Comparison of ENCODE assay signal across 9 cellular contexts in the genomic region with DNA sequence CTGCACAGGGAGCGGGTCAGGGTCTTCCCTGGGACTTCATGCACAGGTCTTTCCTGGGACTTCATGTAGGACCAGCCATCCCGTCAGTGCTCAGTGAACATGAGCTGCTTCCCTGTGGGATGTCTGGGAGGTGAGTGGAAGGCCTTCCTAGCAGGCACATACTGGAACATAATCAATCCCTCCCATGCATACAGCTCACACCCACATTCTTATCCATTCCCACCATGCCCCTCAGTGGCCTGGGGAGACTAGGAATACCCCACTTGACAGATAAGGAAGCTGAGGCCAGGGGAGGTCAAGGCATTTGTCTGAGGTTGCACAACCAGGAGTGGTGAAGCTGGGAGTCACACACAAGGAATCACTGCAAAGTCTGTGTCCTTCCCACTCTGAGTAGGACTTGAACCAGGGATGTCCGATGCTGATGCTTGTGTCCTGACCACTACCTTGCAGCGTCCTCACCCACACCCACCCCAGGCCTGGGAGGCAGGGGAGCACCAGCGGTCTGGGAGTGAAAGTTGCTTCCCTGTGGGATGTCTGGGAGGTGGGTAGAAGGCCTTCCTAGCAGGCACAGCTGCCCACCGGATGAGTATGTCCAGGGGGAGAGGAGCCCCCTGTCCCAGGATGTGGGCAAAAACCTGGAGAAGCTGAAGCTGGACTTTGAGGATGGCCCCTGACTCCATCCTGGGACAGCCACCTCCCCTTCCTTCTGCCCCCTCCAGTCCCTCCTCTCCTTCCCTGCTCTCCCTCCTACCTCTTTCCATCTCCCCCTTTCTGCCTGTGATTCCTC. TPM values are rescaled to one million over a fixed set of nuclear protein-coding genes. Genes with fewer than 3 reads are reported as not detected.
A peak's percentile ranks its signal among the peaks of the same experiment; 100 is the strongest.
DNase-seq lines count a peak whose midpoint lies in the region; ATAC-seq, FAIRE-seq and TF ChIP-seq lines count a peak whose summit lies in the region.
"Had no signal": no experiment of that assay in that cellular context is flagged by ENCODE, and none has a peak within 500 bp of the region (broad histone marks: within the 10 kb centered on the region; RNA-seq: fewer than 3 reads in every experiment).

No MANE protein-coding gene starts in this region.

- POLR2A ChIA-PET in K562 (lab: Yijun Ruan, JAX), result interaction anchor here (0.6 to 1.3 kb wide), 4 partner anchors 11 to 158 kb away, joined by 3 to 4 read pairs (median 3); no protein-coding TSS in a partner anchor

- peaks cover 4% of the 10 kb centered on the region for H4K20me1 ChIP-seq in K562 (replicated peaks; ENCODE audit: control insufficient read depth, insufficient read depth, low read length)

- no peak for TF ChIP-seq RAD21 in K562 (CRISPR knock-in tag; conservative IDR thresholded peaks at IDR 0.05 in 1 of 2, IDR thresholded peaks at IDR 0.05 in 1 of 2)

- H3K9me3 ChIP-seq in K562 (replicated peaks; ENCODE audit: control insufficient read depth, insufficient read depth, low read depth, low read length) (no peaks in the 10 kb centered on the region), uterus (no peaks in the 10 kb centered on the region)

- WGBS in K562 (ENCODE audit: insufficient coverage, low coverage, missing lambda C conversion rate), result 3% methylated on average over 6 of the region's 6 CpGs

- TF ChIP-seq POLR2A in K562 (conservative IDR thresholded peaks at IDR 0.05) (no peak), uterus (IDR thresholded peaks at IDR 0.05) (no peak)

- H3K27me3 ChIP-seq in K562 (ENCODE audit: control insufficient read depth in 2 of 2, insufficient read depth in 2 of 2, low read length in 2 of 2), result peaks cover 34 to 62% of the 10 kb centered on the region in 2 experiments
- H3K27me3 ChIP-seq in uterus, result no peaks in the 10 kb centered on the region

- H3K4me1 ChIP-seq in K562 (replicated peaks in 1 of 2; ENCODE audit: control insufficient read depth in 2 of 2, insufficient read depth in 2 of 2, low read length in 2 of 2) (peaks cover 0 to 14% of the 10 kb centered on the region in 2 experiments; a peak in 3 of 5 replicates), uterus (peaks cover 5% of the 10 kb centered on the region in 2 donors)

- TF ChIP-seq CTCF in K562 (IDR thresholded peaks at IDR 0.05 in 2 of 3, conservative IDR thresholded peaks at IDR 0.05 in 1 of 3; ENCODE audit: insufficient read depth in 2 of 3, low read depth in 1 of 3, low read length in 3 of 3) (no peak), uterus (IDR thresholded peaks at IDR 0.05) (no peak)

- CTCF ChIA-PET in activated naive CD4-positive, alpha-beta T cell treated with anti-CD3 and anti-CD28 coated beads, Interleukin-2, amount 10 ng/mL, durations not matched to agents 7 days and 5 days (lab: Charles Lee), result interaction anchor here (1.3 to 3.8 kb wide), 3 partner anchors 14 to 54 kb away, joined by 3 to 18 read pairs (median 6); no protein-coding TSS in a partner anchor
- CTCF ChIA-PET in K562 (lab: Yijun Ruan, JAX; ENCODE audit: low intra/inter-chr PET ratio), result no interaction called here

- peaks cover 3% of the 10 kb centered on the region for H3K27me3 Mint-ChIP-seq in activated naive CD4-positive, alpha-beta T cell treated with anti-CD3 and anti-CD28 coated beads, Interleukin-2, amount 10 ng/mL, durations not matched to agents 7 days and 5 days
- H3K27me3 Mint-ChIP-seq in memory B cell, result no peaks in the 10 kb centered on the region

- no peak for TF ChIP-seq EP300 in K562 (IDR thresholded peaks at IDR 0.05; ENCODE audit: low read length)

- H2AFZ ChIP-seq in K562 (ENCODE audit: low read depth, low read length), result no peak overlapping the region

- no TSS peak for BruUV-seq in K562 (replicated peaks; lab: Mats Ljungman, UMichigan)

- peak overlapping the region; percentile 100 for H3K27ac Mint-ChIP-seq in activated naive CD4-positive, alpha-beta T cell treated with anti-CD3 and anti-CD28 coated beads, Interleukin-2, amount 10 ng/mL, durations not matched to agents 7 days and 5 days
- peak overlapping the region; percentile 99 for H3K27ac Mint-ChIP-seq in memory B cell

- FAIRE-seq in K562 (lab: Jason Lieb, UNC), result no peak

- intact Hi-C loops in K562 (cut with micrococcal nuclease) (no loop called here), uterus (cut with DNase I; ENCODE audit: low total_unique reads) (no loop called here)

- no peaks in the 10 kb centered on the region for H3K36me3 ChIP-seq in K562 (ENCODE audit: control insufficient read depth, insufficient read depth, low read length)
- no peaks in the 10 kb centered on the region for H3K36me3 ChIP-seq in uterus

- no peak for DNase-seq in activated naive CD4-positive, alpha-beta T cell treated with anti-CD3 and anti-CD28 coated beads, Interleukin-2, amount 10 ng/mL, durations not matched to agents 7 days and 5 days
- DNase-seq in activated naive CD4-positive, alpha-beta T cell treated with anti-CD3 and anti-CD28 coated beads, Interleukin-2, amount 50 U/mL, for 16 hours, result no peak
- DNase-seq in K562 (ENCODE audit: extremely low read depth in 1 of 4, low spot score in 3 of 4) (no peak), memory B cell (ENCODE audit: low spot score in 2 of 2) (no peak), uterus (peak in 1 of 2 donors; percentile 21), NCI-H2029 treated with DMSO at 0.1 percent for 48 hours (lab: John Stamatoyannopoulos, UW) (no peak), ACHN (no peak)

- no peaks in the 10 kb centered on the region for H3K9me3 Mint-ChIP-seq in activated naive CD4-positive, alpha-beta T cell treated with anti-CD3 and anti-CD28 coated beads, Interleukin-2, amount 10 ng/mL, durations not matched to agents 7 days and 5 days
- H3K9me3 Mint-ChIP-seq in memory B cell, result no peaks in the 10 kb centered on the region

- in situ Hi-C loops in K562 (cut with MboI), result no loop called here
- in situ Hi-C loops in ACHN (cut with HindIII; ENCODE audit: low pct_ligation_motif_present, low pct_unique_long_range_greater_than_20kb, low sequenced_read_pairs), result no loop called here

- H3K4me3 Mint-ChIP-seq in activated naive CD4-positive, alpha-beta T cell treated with anti-CD3 and anti-CD28 coated beads, Interleukin-2, amount 10 ng/mL, durations not matched to agents 7 days and 5 days, result peak overlapping the region; percentile 100
- peak overlapping the region; percentile 100 for H3K4me3 Mint-ChIP-seq in memory B cell

- ATAC-seq in K562 (no peak), memory B cell (ENCODE audit: low read depth) (no peak), HG03460 (IDR thresholded peaks at IDR 0.05; ENCODE audit: unreplicated experiment) (no peak)

- H3K4me2 ChIP-seq in K562 (ENCODE audit: insufficient read depth, low read length), result no peak overlapping the region

- no peak overlapping the region for H3K27ac ChIP-seq in K562 (ENCODE audit: extremely low read depth, low read depth, low read length)
- peak overlapping the region; percentile 94 for H3K27ac ChIP-seq in uterus
- H3K27ac ChIP-seq: epithelial cell of prostate had no signal

- H3K4me3 ChIP-seq in K562 (no peak overlapping the region), uterus (peak overlapping the region; percentile 84)

- no peaks in the 10 kb centered on the region for H3K9me1 ChIP-seq in K562 (ENCODE audit: control insufficient read depth, insufficient read depth, low read length)

- peaks cover 74% of the 10 kb centered on the region for H3K36me3 Mint-ChIP-seq in activated naive CD4-positive, alpha-beta T cell treated with anti-CD3 and anti-CD28 coated beads, Interleukin-2, amount 10 ng/mL, durations not matched to agents 7 days and 5 days
- H3K36me3 Mint-ChIP-seq in memory B cell, result peaks cover 30% of the 10 kb centered on the region

- peaks cover 70% of the 10 kb centered on the region for H3K4me1 Mint-ChIP-seq in activated naive CD4-positive, alpha-beta T cell treated with anti-CD3 and anti-CD28 coated beads, Interleukin-2, amount 10 ng/mL, durations not matched to agents 7 days and 5 days
- H3K4me1 Mint-ChIP-seq in memory B cell, result peaks cover 55% of the 10 kb centered on the region

- H3K9ac ChIP-seq in K562 (ENCODE audit: insufficient read depth in 1 of 2, low read depth in 2 of 2, low read length in 2 of 2), result no peak overlapping the region

- no peaks in the 10 kb centered on the region for H3K79me2 ChIP-seq in K562 (ENCODE audit: control insufficient read depth, insufficient read depth, low read length)

RNA-seq across cellular contexts. Expression of gene NLRC5, which starts 1.0 kb away (rescaled TPM):
- 0.30 TPM in 1 of 2 replicates, not detected in the other for total RNA-seq in K562 (2011; cell fraction: chromatin; rRNA removed; ENCODE audit: low replicate concordance)
- 0.26 and 1.0 TPM in 2 replicates for total RNA-seq in K562 (2011; cell fraction: nucleolus; rRNA removed)
- not detected in 2 replicates for total RNA-seq in K562 (2011; cell fraction: nucleoplasm; rRNA removed)
- total RNA-seq in K562 (2014; rRNA removed), result 0.59 TPM in 1 of 2 replicates, not detected in the other
- total RNA-seq in K562 (2014; rRNA removed; fragmentation: Illumina TruSeq; extraction: Trizol), result 0.06 TPM in 1 of 2 replicates, not detected in the other
- total RNA-seq in K562 (2015; rRNA removed; fragmentation: Illumina TruSeq; extraction: Trizol), result not detected in 2 replicates
- total RNA-seq in K562 (2021), result 0.71 and 0.89 TPM in 2 replicates
- 0.26 TPM in 1 of 2 replicates, not detected in the other for polyA plus RNA-seq in K562 (2011; rRNA removed)
- 0.03 TPM in 1 of 2 replicates, not detected in the other for polyA plus RNA-seq in K562 (2011; cell fraction: cytosol; rRNA removed)
- polyA plus RNA-seq in K562 (2011; cell fraction: nucleus; rRNA removed), result 0.11 and 0.18 TPM in 2 replicates
- 0.12 and 0.29 TPM in 2 replicates for polyA plus RNA-seq in K562 (2012)
- polyA plus RNA-seq in K562 (2014; fragmentation: Illumina TruSeq; extraction: Trizol), result not detected in 2 replicates
- not detected for polyA plus RNA-seq in K562 (2014; fragmentation: Nextera tagmentation; extraction: Ambion mirVana)
- polyA plus RNA-seq in K562 (2014; rRNA removed), result not detected in 2 replicates
- 0.42 TPM in 1 of 2 replicates, not detected in the other for polyA minus RNA-seq in K562 (2011; rRNA and poly(A)+ RNA removed)
- 1.2 TPM in 1 of 2 replicates, not detected in the other for polyA minus RNA-seq in K562 (2011; cell fraction: cytosol; rRNA and poly(A)+ RNA removed)
- 0.94 TPM in 1 of 2 replicates, not detected in the other for polyA minus RNA-seq in K562 (2011; cell fraction: nucleus; rRNA and poly(A)+ RNA removed)
- total RNA-seq in uterus, result 10 to 100 TPM; 14.9 to 77.0 (median 23.9) TPM

RNA-seq across cellular contexts. Expression of gene CETP, which starts 26.6 kb away (rescaled TPM):
- total RNA-seq in K562 (2011; cell fraction: chromatin; rRNA removed; ENCODE audit: low replicate concordance), result 0.37 TPM in 1 of 2 replicates, not detected in the other
- total RNA-seq in K562 (2011; cell fraction: nucleolus; rRNA removed), result 0.17 TPM in 1 of 2 replicates, not detected in the other
- total RNA-seq in K562 (2011; cell fraction: nucleoplasm; rRNA removed), result not detected in 2 replicates
- total RNA-seq in K562 (2014; rRNA removed), result not detected in 2 replicates
- not detected in 2 replicates for total RNA-seq in K562 (2014; rRNA removed; fragmentation: Illumina TruSeq; extraction: Trizol)
- not detected in 2 replicates for total RNA-seq in K562 (2015; rRNA removed; fragmentation: Illumina TruSeq; extraction: Trizol)
- total RNA-seq in K562 (2021), result not detected in 2 replicates
- 0.05 TPM in 1 of 2 replicates, not detected in the other for polyA plus RNA-seq in K562 (2011; rRNA removed)
- polyA plus RNA-seq in K562 (2011; cell fraction: cytosol; rRNA removed), result 0.06 TPM in 1 of 2 replicates, not detected in the other
- 0.06 and 0.30 TPM in 2 replicates for polyA plus RNA-seq in K562 (2011; cell fraction: nucleus; rRNA removed)
- 0.06 TPM in 1 of 2 replicates, not detected in the other for polyA plus RNA-seq in K562 (2012)
- not detected in 2 replicates for polyA plus RNA-seq in K562 (2014; fragmentation: Illumina TruSeq; extraction: Trizol)
- polyA plus RNA-seq in K562 (2014; fragmentation: Nextera tagmentation; extraction: Ambion mirVana), result under 1 TPM in 1 of 2 experiments, not detected in 1; 0.07 TPM
- polyA plus RNA-seq in K562 (2014; rRNA removed), result 0.11 TPM in 1 of 2 replicates, not detected in the other
- polyA minus RNA-seq in K562 (2011; rRNA and poly(A)+ RNA removed), result not detected in 2 replicates
- not detected in 2 replicates for polyA minus RNA-seq in K562 (2011; cell fraction: cytosol; rRNA and poly(A)+ RNA removed)
- polyA minus RNA-seq in K562 (2011; cell fraction: nucleus; rRNA and poly(A)+ RNA removed), result not detected in 2 replicates
- total RNA-seq in uterus, result 1 to 10 TPM in 1 of 4 donors, under 1 TPM in 1, not detected in 2; 0.58 to 2.8 TPM

RNA-seq across cellular contexts. Expression of gene HERPUD1, which starts 56.4 kb away (rescaled TPM):
- total RNA-seq in K562 (2011; cell fraction: chromatin; rRNA removed; ENCODE audit: low replicate concordance), result 163 and 256 TPM in 2 replicates
- total RNA-seq in K562 (2011; cell fraction: nucleolus; rRNA removed), result 127 and 147 TPM in 2 replicates
- total RNA-seq in K562 (2011; cell fraction: nucleoplasm; rRNA removed), result 170 and 203 TPM in 2 replicates
- 25.8 and 26.8 TPM in 2 replicates for total RNA-seq in K562 (2014; rRNA removed)
- 49.3 and 65.4 TPM in 2 replicates for total RNA-seq in K562 (2014; rRNA removed; fragmentation: Illumina TruSeq; extraction: Trizol)
- 18.1 and 19.2 TPM in 2 replicates for total RNA-seq in K562 (2015; rRNA removed; fragmentation: Illumina TruSeq; extraction: Trizol)
- total RNA-seq in K562 (2021), result 54.4 and 60.7 TPM in 2 replicates
- polyA plus RNA-seq in K562 (2011; rRNA removed), result 50.0 and 90.9 TPM in 2 replicates
- 36.4 and 59.0 TPM in 2 replicates for polyA plus RNA-seq in K562 (2011; cell fraction: cytosol; rRNA removed)
- polyA plus RNA-seq in K562 (2011; cell fraction: nucleus; rRNA removed), result 92.5 and 115 TPM in 2 replicates
- 28.0 and 112 TPM in 2 replicates for polyA plus RNA-seq in K562 (2012)
- 57.8 and 60.7 TPM in 2 replicates for polyA plus RNA-seq in K562 (2014; fragmentation: Illumina TruSeq; extraction: Trizol)
- 10 to 100 TPM; 14.2 to 17.8 TPM for polyA plus RNA-seq in K562 (2014; fragmentation: Nextera tagmentation; extraction: Ambion mirVana)
- polyA plus RNA-seq in K562 (2014; rRNA removed), result 32.0 and 37.4 TPM in 2 replicates
- 49.2 and 70.6 TPM in 2 replicates for polyA minus RNA-seq in K562 (2011; rRNA and poly(A)+ RNA removed)
- 36.1 and 42.5 TPM in 2 replicates for polyA minus RNA-seq in K562 (2011; cell fraction: cytosol; rRNA and poly(A)+ RNA removed)
- polyA minus RNA-seq in K562 (2011; cell fraction: nucleus; rRNA and poly(A)+ RNA removed), result 36.1 and 75.2 TPM in 2 replicates
- 100 to 1,000 TPM in 3 of 4 donors, 10 to 100 TPM in 1; 51.5 to 136 (median 112) TPM for total RNA-seq in uterus

Comparison
In these comparisons a context has a peak if more than half of its experiments do, and no peak if none do; other contexts are left out.
1. RNA of gene NLRC5, which starts 1.0 kb away (total RNA-seq): 14.9 to 77.0 TPM in uterus; 0.06 to 1.0 TPM in K562; every median in the first group is over 4 times any median in the second.